In genomic region chr19:11651062-11651461, GRCh38 we compare ENCODE assay signal across 23 cellular contexts. TPM values are rescaled to one million over a fixed set of nuclear protein-coding genes. Genes with fewer than 3 reads are reported as not detected.
DNase-seq lines count a peak whose midpoint lies in the region; FAIRE-seq and TF ChIP-seq lines count a peak whose summit lies in the region.
"Had no signal": no experiment of that assay in that cellular context is flagged by ENCODE, and none has a peak within 500 bp of the region (broad histone marks: within the 10 kb centered on the region; RNA-seq: fewer than 3 reads in every experiment).

No MANE protein-coding gene starts in this region.

- H3K9me3 ChIP-seq in BLaER1 (peaks cover 97% of the 10 kb centered on the region), HEK293 (ENCODE audit: control insufficient read depth, insufficient read depth, low read depth, low read length) (no peaks in the 10 kb centered on the region), H1 (ENCODE audit: insufficient read depth in 2 of 2, low read depth in 1 of 2, low read length in 1 of 2) (peaks cover 22 to 36% of the 10 kb centered on the region in 2 experiments), Peyer's patch (peaks cover 0 to 27% (median 2%) of the 10 kb centered on the region in 4 donors)

- H3K23ac ChIP-seq in H1 (ENCODE audit: insufficient read length), result no peak overlapping the region

- no peak overlapping the region for H2BK20ac ChIP-seq in H1 (ENCODE audit: low read length)

- no peak for FAIRE-seq in H1 (lab: Jason Lieb, UNC)
- FAIRE-seq: A549, D721Med, GM12878, GM12892, GM18507 had no signal

- H2AK5ac ChIP-seq in H1 (ENCODE audit: low read depth, low read length), result no peak overlapping the region

- H3K27me3 ChIP-seq in BLaER1 (no peaks in the 10 kb centered on the region), H1 (replicated peaks in 1 of 4; ENCODE audit: control insufficient read depth in 3 of 4, extremely low read depth in 1 of 4, insufficient read depth in 3 of 4, low read length in 3 of 4) (no peaks in the 10 kb centered on the region), Peyer's patch (no peaks in the 10 kb centered on the region)
- H3K27me3 ChIP-seq: BE2C; BLaER1 treated with 17β-estradiol and CSF1 and Interleukin-3, amounts not matched to agents 10 nM and 100 nM had no signal

- DNase-seq in H1 (ENCODE audit: low read depth in 1 of 2, low spot score in 2 of 2), result no peak
- no peak for DNase-seq in DMS53 (lab: John Stamatoyannopoulos, UW)
- DNase-seq in AML-193 (lab: John Stamatoyannopoulos, UW), result no peak
- no peak for DNase-seq in Peyer's patch
- DNase-seq: BE2C; Caco-2; Calu3; CD4-positive, alpha-beta T cell; CD8-positive, alpha-beta T cell; DMS79; DND-41; EL; GDM1 had no signal

- no peak overlapping the region for H3K4ac ChIP-seq in H1 (replicated peaks; ENCODE audit: insufficient read length, low read depth, low read length)

- H2BK12ac ChIP-seq in H1 (ENCODE audit: low read depth, low read length), result no peak overlapping the region

- H2BK5ac ChIP-seq in H1 (ENCODE audit: low read depth, low read length), result no peak overlapping the region

- no peak overlapping the region for H3K14ac ChIP-seq in H1 (ENCODE audit: insufficient read length)

- TF ChIP-seq CTCF in HEK293 (tag by site-specific recombination; IDR thresholded peaks at IDR 0.05), result no peak
- TF ChIP-seq CTCF in H1 (IDR thresholded peaks at IDR 0.05; ENCODE audit: control extremely low read depth in 1 of 3, insufficient read depth in 1 of 3, low read depth in 1 of 3, low read length in 3 of 3), result no peak
- no peak for TF ChIP-seq CTCF in Peyer's patch (IDR thresholded peaks at IDR 0.05)

- no peak overlapping the region for H4K5ac ChIP-seq in H1 (ENCODE audit: insufficient read length, low read depth, low read length)

- H3K4me1 ChIP-seq in BLaER1 (no peaks in the 10 kb centered on the region), HEK293 (ENCODE audit: control insufficient read depth, insufficient read depth, low read length) (no peaks in the 10 kb centered on the region), H1 (replicated peaks in 1 of 4; ENCODE audit: control insufficient read depth in 3 of 4, insufficient read depth in 4 of 4, low read length in 3 of 4) (no peaks in the 10 kb centered on the region), Peyer's patch (no peaks in the 10 kb centered on the region)
- H3K4me1 ChIP-seq: A549; BE2C; BLaER1 treated with 17β-estradiol and CSF1 and Interleukin-3, amounts not matched to agents 10 nM and 100 nM; Caco-2 had no signal

- H3K23me2 ChIP-seq in H1 (ENCODE audit: low read depth, low read length), result no peaks in the 10 kb centered on the region

- WGBS in H1 (ENCODE audit: extremely low coverage in 1 of 2, insufficient coverage in 1 of 2, insufficient read length in 1 of 2, insufficient replicate concordance in 2 of 2, low coverage in 1 of 2, low lambda C conversion rate in 2 of 2, missing lambda C conversion rate in 1 of 2), 2 experiments, result 91% methylated on average over 4 of the region's 4 CpGs; no CpG with 5 or more reads in 1 of the 2 experiments

- H4K8ac ChIP-seq in H1 (ENCODE audit: extremely low read depth, insufficient read depth, low read length), result no peak overlapping the region

- TF ChIP-seq POLR2A in H1 (IDR thresholded peaks at IDR 0.05; ENCODE audit: control extremely low read depth in 1 of 2, low read depth in 2 of 2, low read length in 2 of 2), result no peak
- TF ChIP-seq POLR2A in Peyer's patch (IDR thresholded peaks at IDR 0.05), result no peak

- no peaks in the 10 kb centered on the region for H3K79me2 ChIP-seq in H1 (ENCODE audit: control insufficient read depth in 1 of 2, insufficient read depth in 2 of 2, low read length in 2 of 2)

- TF ChIP-seq RAD21 in H1 (IDR thresholded peaks at IDR 0.05 in 1 of 2, conservative IDR thresholded peaks at IDR 0.05 in 1 of 2; ENCODE audit: low read depth in 2 of 2, low read length in 2 of 2), result no peak

- H3K4me2 ChIP-seq in BLaER1 (no peak overlapping the region), H1 (ENCODE audit: insufficient read depth in 1 of 2, low read depth in 2 of 2, low read length in 2 of 2) (no peak overlapping the region)
- H3K4me2 ChIP-seq: A549; BLaER1 treated with 17β-estradiol and CSF1 and Interleukin-3, amounts not matched to agents 10 nM and 100 nM had no signal

- no peaks in the 10 kb centered on the region for H3K79me1 ChIP-seq in H1 (ENCODE audit: low read depth, low read length)

- H4K20me1 ChIP-seq in BLaER1, result no peaks in the 10 kb centered on the region
- H4K20me1 ChIP-seq in H1 (replicated peaks in 1 of 2; ENCODE audit: control insufficient read depth in 1 of 2, insufficient read depth in 2 of 2, low read length in 2 of 2), result no peaks in the 10 kb centered on the region
- H4K20me1 ChIP-seq: BLaER1 treated with 17β-estradiol and CSF1 and Interleukin-3, amounts not matched to agents 10 nM and 100 nM had no signal

- CTCF ChIA-PET in HEK293 (lab: Yijun Ruan, JAX) (no interaction called here), H1 (lab: Charles Lee; ENCODE audit: partially characterized antibody) (interaction anchor here (0.7 to 1.6 kb wide), 4 partner anchors 9 to 228 kb away, joined by 3 to 4 read pairs (median 4); no protein-coding TSS in a partner anchor)

- no peak for TF ChIP-seq EP300 in H1 (IDR thresholded peaks at IDR 0.05; ENCODE audit: borderline replicate concordance in 1 of 2, low read depth in 2 of 2, low read length in 2 of 2)

- H3K4me3 ChIP-seq in BLaER1 (0 out of 2 replicates have a peak overlapping the region, but pooled peaks have one; percentile 36), HEK293 (ENCODE audit: low read depth, low read length) (no peak overlapping the region), H1 (ENCODE audit: extremely low read depth in 1 of 4, insufficient read depth in 2 of 4, low read depth in 3 of 4, low read length in 4 of 4) (no peak overlapping the region), Peyer's patch (no peak overlapping the region)
- H3K4me3 ChIP-seq: A549, GM12878 had no signal

- peaks cover 92% of the 10 kb centered on the region for H3K36me3 ChIP-seq in BLaER1
- H3K36me3 ChIP-seq in HEK293 (ENCODE audit: control insufficient read depth in 2 of 2, insufficient read depth in 1 of 2, low read length in 2 of 2), result peaks cover 39 to 82% of the 10 kb centered on the region in 2 experiments
- H3K36me3 ChIP-seq in H1 (ENCODE audit: control insufficient read depth in 2 of 4, insufficient read depth in 4 of 4, low read length in 3 of 4), result peaks cover 5 to 44% (median 19%) of the 10 kb centered on the region in 4 experiments
- H3K36me3 ChIP-seq in Peyer's patch, result peaks cover 0 to 11% (median 0%) of the 10 kb centered on the region in 3 donors

- H3K18ac ChIP-seq in H1 (ENCODE audit: extremely low read depth, low read length), result no peak overlapping the region

- H4K91ac ChIP-seq in H1 (replicated peaks; ENCODE audit: insufficient read length, low read length), result no peak overlapping the region

- POLR2A ChIA-PET in HEK293 (lab: Yijun Ruan, JAX), result no interaction called here
- POLR2A ChIA-PET in H1 (lab: Charles Lee; ENCODE audit: partially characterized antibody), result no interaction called here

- H3K56ac ChIP-seq in H1 (replicated peaks; ENCODE audit: insufficient read length, low read depth, low read length), result no peak overlapping the region

- H3K27ac ChIP-seq in BLaER1 (no peak overlapping the region), HEK293 (ENCODE audit: extremely low read depth, low read depth, low read length) (no peak overlapping the region), H1 (ENCODE audit: low read depth, low read length) (no peak overlapping the region), Peyer's patch (no peak overlapping the region)
- H3K27ac ChIP-seq: 22Rv1; A549; BLaER1 treated with 17β-estradiol and CSF1 and Interleukin-3, amounts not matched to agents 10 nM and 100 nM; C4-2B had no signal

- H3K9ac ChIP-seq in BLaER1, result no peak overlapping the region
- no peak overlapping the region for H3K9ac ChIP-seq in H1 (replicated peaks in 1 of 4; ENCODE audit: extremely low read depth in 1 of 4, low read depth in 3 of 4, low read length in 3 of 4)
- H3K9ac ChIP-seq: BLaER1 treated with 17β-estradiol and CSF1 and Interleukin-3, amounts not matched to agents 10 nM and 100 nM had no signal

- H2BK15ac ChIP-seq in H1 (ENCODE audit: low read length), result no peak overlapping the region

- no peak overlapping the region for H2AFZ ChIP-seq in H1 (ENCODE audit: low read length)

- no peak overlapping the region for H2BK120ac ChIP-seq in H1 (replicated peaks; ENCODE audit: low read depth, low read length)

TF ChIP-seq in HEK293, 187 proteins besides CTCF, POLR2A, EP300 and RAD21:
- TF ChIP-seq ZSCAN23 (tag by site-specific recombination; IDR thresholded peaks at IDR 0.05) (no peak), ZSCAN30 (tag by site-specific recombination; IDR thresholded peaks at IDR 0.05) (no peak), ZNF629 (tag by site-specific recombination; IDR thresholded peaks at IDR 0.05) (no peak), ZNF302 (tag by site-specific recombination; IDR thresholded peaks at IDR 0.05; ENCODE audit: low read depth) (no peak), ZNF274 (IDR thresholded peaks at IDR 0.05; ENCODE audit: low read length) (no peak), ZNF274 (tag by site-specific recombination; IDR thresholded peaks at IDR 0.05; ENCODE audit: borderline replicate concordance) (peak; percentile 13; the same call in 1 of the 2 replicates)

TF ChIP-seq in H1, 55 proteins besides CTCF, POLR2A, EP300 and RAD21:
- TF ChIP-seq KDM1A (IDR thresholded peaks at IDR 0.05; ENCODE audit: borderline replicate concordance, low read length) (no peak), ZNF274 (IDR thresholded peaks at IDR 0.05; ENCODE audit: borderline replicate concordance, extremely low read depth, low read length) (peak; percentile 34; the same call in 1 of the 2 replicates), POLR2AphosphoS5 (IDR thresholded peaks at IDR 0.05; ENCODE audit: low read depth, low read length) (no peak)

RNA-seq across cellular contexts. Expression of gene ZNF627, which starts 53.8 kb away (rescaled TPM):
- 13.7 and 15.8 TPM in 2 replicates for total RNA-seq in H1 (2021; fragmentation: NEBNext Ultra II Directional; extraction: Animal tissue kit (Norgen Biotek cat#: 25700))
- polyA plus RNA-seq in H1 (2011; rRNA removed), result 5.4 and 7.2 TPM in 2 replicates
- 7.5 TPM for polyA plus RNA-seq in H1 (2011; cell fraction: cytosol; rRNA removed)
- 3.6 TPM for polyA plus RNA-seq in H1 (2011; cell fraction: nucleus; rRNA removed)
- polyA plus RNA-seq in H1 (2012, experiment 1 of 2), result 7.7 to 10.1 TPM (median 8.7 TPM) in 4 replicates
- 0.71 TPM for polyA plus RNA-seq in H1 (2012, experiment 2 of 2)
- polyA plus RNA-seq in H1 (2013, experiment 1 of 2), result 6.8 TPM
- 7.1 TPM for polyA plus RNA-seq in H1 (2013, experiment 2 of 2)
- 17.5 and 26.4 TPM in 2 replicates for polyA minus RNA-seq in H1 (2011; rRNA and poly(A)+ RNA removed)
- polyA minus RNA-seq in H1 (2011; cell fraction: cytosol; rRNA and poly(A)+ RNA removed), result 11.2 TPM
- 9.8 TPM for polyA minus RNA-seq in H1 (2011; cell fraction: nucleus; rRNA and poly(A)+ RNA removed)
- total RNA-seq in Peyer's patch, result 10 to 100 TPM in 1 of 4 donors, 1 to 10 TPM in 3; 4.4 to 10.7 (median 5.5) TPM
